Comparison of ENCODE assay signal across 8 cellular contexts in the genomic region with DNA sequence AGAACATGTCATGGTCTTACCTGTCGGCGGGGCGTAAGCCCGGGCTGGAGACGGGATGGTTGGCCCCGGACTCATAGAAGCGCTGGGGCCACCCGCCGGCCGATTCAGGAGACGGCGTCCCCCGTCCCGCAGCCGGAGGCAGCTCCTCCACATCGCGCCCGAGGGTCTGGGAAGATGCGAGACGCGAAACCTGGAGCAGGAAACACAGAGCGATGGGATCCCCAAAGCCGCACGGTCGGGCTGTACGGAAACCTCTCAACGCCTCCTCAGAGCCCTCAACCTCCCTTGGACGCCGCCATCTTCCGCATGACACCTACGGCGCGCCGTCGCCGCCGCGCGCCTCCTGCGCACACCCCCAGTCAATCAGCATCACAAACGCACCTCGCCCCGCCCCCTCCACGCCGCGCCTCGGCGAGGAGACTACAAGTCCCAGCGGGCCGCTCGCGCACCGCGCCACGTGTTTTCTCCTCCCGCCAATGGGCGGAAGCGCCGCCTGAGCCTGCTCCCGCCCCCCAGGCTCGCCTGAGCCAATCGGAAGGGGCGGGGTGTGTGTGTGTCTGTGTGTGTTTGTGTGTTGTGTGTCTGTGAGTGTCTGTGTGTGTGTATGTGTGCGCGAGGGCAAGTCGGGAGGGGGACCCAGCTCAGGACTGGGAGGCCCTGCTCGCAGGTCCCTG. TPM values are rescaled to one million over a fixed set of nuclear protein-coding genes. Genes with fewer than 3 reads are reported as not detected.
DNase-seq lines count a peak whose midpoint lies in the region; ATAC-seq and TF ChIP-seq lines count a peak whose summit lies in the region.

TSS of gene ATPAF2 (minus strand) at position 308 of the 674 bp plus-strand sequence. CDS start at position 153, 155 bp downstream.
TSS of gene GID4 (plus strand) at position 548 of the 674 bp plus-strand sequence. CDS start at position 605, 57 bp downstream.

- peak within 1 kb of the TSS; percentile 92 for H2AFZ ChIP-seq in PC-3 (ENCODE audit: low read length)

- 0 out of 2 replicates have a peak, but pooled peaks have one; percentile 25 for TF ChIP-seq CTCF in PC-3 (conservative IDR thresholded peaks at IDR 0.05; ENCODE audit: low read depth, low read length)

- H3K79me2 ChIP-seq in PC-3 (ENCODE audit: low read length): peaks cover 87% of the 10 kb centered on the region

- POLR2A ChIA-PET in PC-3 (lab: Charles Lee; ENCODE audit: unreplicated experiment): no interaction called here

- H3K4me2 ChIP-seq in PC-3 (ENCODE audit: low read length): peak within 1 kb of the TSS; percentile 100

- no peaks in the 10 kb centered on the region for H3K9me3 ChIP-seq in PC-3 (ENCODE audit: low read length)
- H3K9me3 ChIP-seq in mucosa of rectum (ENCODE audit: control insufficient read depth in 2 of 2, low read length in 2 of 2): no peaks in the 10 kb centered on the region

- H3F3A ChIP-seq in PC-3 (ENCODE audit: low read length, unreplicated experiment): no peaks in the 10 kb centered on the region

- H3K27me3 ChIP-seq in PC-3 (ENCODE audit: low read length): no peaks in the 10 kb centered on the region
- H3K27me3 ChIP-seq in mucosa of rectum (ENCODE audit: control insufficient read depth in 2 of 2, insufficient read depth in 2 of 2, low read length in 2 of 2): no peaks in the 10 kb centered on the region

- peak; percentile 86 for ATAC-seq in GM21619 (IDR thresholded peaks at IDR 0.05; ENCODE audit: unreplicated experiment)
- ATAC-seq in PC-3: peak; percentile 90

- no peaks in the 10 kb centered on the region for H3K36me3 ChIP-seq in PC-3 (ENCODE audit: low read depth, low read length)
- no peaks in the 10 kb centered on the region for H3K36me3 ChIP-seq in mucosa of rectum (ENCODE audit: control insufficient read depth in 2 of 2, insufficient read depth in 2 of 2, low read length in 2 of 2)

- H3K27ac ChIP-seq in PC-3 (ENCODE audit: low read length) (no peak within 1 kb of the TSS; the same call in 1 of the 2 replicates), mucosa of rectum (ENCODE audit: low read depth in 2 of 2, low read length in 2 of 2) (peak within 1 kb of the TSS; percentile 62 to 77)

- no peaks in the 10 kb centered on the region for H3K9me2 ChIP-seq in PC-3 (replicated peaks; ENCODE audit: low read length)

- peak within 1 kb of the TSS; percentile 84 for H3K9ac ChIP-seq in PC-3 (ENCODE audit: low read length)
- peak within 1 kb of the TSS; percentile 82 to 91 for H3K9ac ChIP-seq in mucosa of rectum (ENCODE audit: low read depth in 1 of 2, low read length in 2 of 2)

- no peaks in the 10 kb centered on the region for H4K20me1 ChIP-seq in PC-3 (ENCODE audit: low read length)

- DNase-seq in DMS53 treated with DMSO at 0.1 percent for 48 hours (lab: John Stamatoyannopoulos, UW; ENCODE audit: unreplicated experiment) (peak; percentile 88), PC-3 (peak; percentile 100), erythroblast (lab: John Stamatoyannopoulos, UW) (peak; percentile 100)
- DNase-seq in Jurkat, Clone E6-1 (ENCODE audit: low read depth, low spot score): peak; percentile 99
- peak; percentile 99 for DNase-seq in activated T-cell treated with anti-CD3 and anti-CD28 coated beads, Interleukin-2, amount 50 U/mL, for 1 hour
- DNase-seq in stimulated activated CD8-positive, alpha-beta memory T cell treated with anti-CD3 and anti-CD28 coated beads, Interleukin-4, amount 100 ng/mL, for 4 hours (ENCODE audit: low read depth in 2 of 2, low spot score in 1 of 2): peak; percentile 98 to 99

- no TSS peak for BruUV-seq in PC-3 (replicated peaks; lab: Mats Ljungman, UMichigan)

- H3K4me1 ChIP-seq in PC-3 (ENCODE audit: insufficient read depth, low read length) (peaks cover 33% of the 10 kb centered on the region), mucosa of rectum (ENCODE audit: control insufficient read depth in 2 of 2, insufficient read depth in 2 of 2, low read length in 2 of 2) (peaks cover 21% of the 10 kb centered on the region in 2 donors)

- CTCF ChIA-PET in PC-3 (lab: Charles Lee): no interaction called here

- H3K4me3 ChIP-seq in Jurkat, Clone E6-1 (ENCODE audit: low read length): peak within 1 kb of the TSS; percentile 72
- H3K4me3 ChIP-seq in PC-3 (ENCODE audit: low read length) (peak within 1 kb of the TSS; percentile 79), mucosa of rectum (ENCODE audit: low read length in 2 of 2) (peak within 1 kb of the TSS; percentile 90 to 94)

- intact Hi-C loops in PC-3 (cut with micrococcal nuclease): no loop called here

- peak; percentile 70 for TF ChIP-seq POLR2A in erythroblast (IDR thresholded peaks at IDR 0.05; ENCODE audit: low read length)

RNA-seq across cellular contexts. Expression of gene ATPAF2, which starts in this region (rescaled TPM):
- polyA plus RNA-seq in Jurkat, Clone E6-1 (2012; ENCODE audit: insufficient read depth, insufficient read length): 31.6 TPM
- 34.7 and 40.5 TPM in 2 replicates for total RNA-seq in PC-3 (2014; rRNA removed)

RNA-seq across cellular contexts. Expression of gene GID4, which starts in this region (rescaled TPM):
- 20.9 TPM for polyA plus RNA-seq in Jurkat, Clone E6-1 (2012; ENCODE audit: insufficient read depth, insufficient read length)
- total RNA-seq in PC-3 (2014; rRNA removed): 7.3 and 9.7 TPM in 2 replicates
